In the genomic region with DNA sequence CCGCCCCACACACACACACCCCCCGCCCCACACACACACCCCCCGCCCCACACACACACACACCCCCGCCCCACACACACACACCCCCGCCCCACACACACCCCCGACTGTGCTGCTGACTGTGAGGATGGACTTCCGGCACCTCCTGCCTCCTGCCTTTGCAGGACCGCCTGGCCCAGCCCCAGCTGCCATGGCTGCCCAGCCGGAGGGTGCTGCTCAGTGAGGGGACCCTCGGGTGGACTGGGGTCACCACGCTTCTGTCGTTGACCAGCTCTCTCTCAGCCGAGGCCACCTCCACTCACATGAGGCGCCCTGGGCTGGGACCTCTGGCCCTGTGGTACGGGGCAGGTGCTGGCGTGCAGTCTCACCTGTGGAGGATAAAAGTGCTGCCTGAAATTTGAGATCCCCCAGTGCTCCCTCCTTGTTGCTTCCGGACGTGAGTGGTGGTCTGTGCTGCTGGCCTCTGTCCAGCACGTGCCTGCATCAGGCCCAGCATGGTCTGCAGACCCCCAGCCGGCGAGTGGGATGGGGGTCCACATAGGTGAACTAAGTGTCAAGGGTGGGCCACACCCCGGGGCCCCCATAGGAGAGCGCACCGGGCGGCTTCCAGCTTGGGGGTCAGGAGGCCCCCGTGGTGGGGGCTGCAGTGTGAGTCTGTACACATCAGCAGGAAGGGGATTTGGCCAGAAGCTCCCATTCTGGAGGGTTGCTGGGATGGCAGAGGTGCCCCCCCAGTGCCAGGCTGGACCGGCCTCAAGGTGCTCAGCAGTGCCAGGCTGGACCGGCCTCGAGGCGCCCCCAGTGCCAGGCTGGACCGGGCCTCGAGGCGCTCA, we compare ENCODE assay signal across 14 cellular contexts. TPM values are rescaled to one million over a fixed set of nuclear protein-coding genes. Genes with fewer than 3 reads are reported as not detected.
DNase-seq lines count a peak whose midpoint lies in the region; ATAC-seq, FAIRE-seq and TF ChIP-seq lines count a peak whose summit lies in the region.
"Had no signal": no experiment of that assay in that cellular context is flagged by ENCODE, and none has a peak within 500 bp of the region (broad histone marks: within the 10 kb centered on the region; RNA-seq: fewer than 3 reads in every experiment).

No MANE protein-coding gene starts in this region.

- TF ChIP-seq EP300 in K562 (IDR thresholded peaks at IDR 0.05; ENCODE audit: low read length) = no peak

- H3K36me3 ChIP-seq in GM23338 (ENCODE audit: insufficient read depth) (peaks cover 3% of the 10 kb centered on the region; the same call in 1 of the 2 replicates), K562 (ENCODE audit: control insufficient read depth, insufficient read depth, low read length) (peaks cover 59% of the 10 kb centered on the region; the same call in 2 of the 3 replicates), lung (ENCODE audit: control insufficient read depth in 2 of 2, insufficient read depth in 2 of 2, low read length in 2 of 2) (peaks cover 5 to 40% of the 10 kb centered on the region in 2 donors), small intestine (ENCODE audit: control insufficient read depth in 2 of 2, insufficient read depth in 2 of 2, low read length in 2 of 2) (peaks cover 14% of the 10 kb centered on the region in 2 donors)

- POLR2A ChIA-PET in K562 (lab: Yijun Ruan, JAX) = interaction anchor here (0.6 kb wide), 1 partner anchor 53 kb away, joined by 3 read pairs; no protein-coding TSS in a partner anchor

- H3K4me3 Mint-ChIP-seq in GM23338 = no peak overlapping the region
- H3K4me3 Mint-ChIP-seq: activated CD4-positive, alpha-beta memory T cell treated with anti-CD3 and anti-CD28 coated beads for 36 hours had no signal

- no peak overlapping the region for H3K9ac ChIP-seq in K562 (ENCODE audit: insufficient read depth in 1 of 2, low read depth in 2 of 2, low read length in 2 of 2)

- BruUV-seq in K562 (replicated peaks; lab: Mats Ljungman, UMichigan) = no TSS peak

- 98% methylated on average over 16 of the region's 33 CpGs for WGBS in K562 (ENCODE audit: insufficient coverage, low coverage, missing lambda C conversion rate)
- 77 to 86% methylated on average over 28 to 31 of the region's 33 CpGs for WGBS in lung, 2 donors
- 18 to 60% (median 34%) methylated on average over 25 to 33 of the region's 33 CpGs for WGBS in small intestine, 3 donors

- H3K4me2 ChIP-seq in GM23338 (no peak overlapping the region), K562 (ENCODE audit: insufficient read depth, low read length) (no peak overlapping the region)

- in situ Hi-C loops in K562 (cut with MboI) = no loop called here

- no peak overlapping the region for H3K27ac ChIP-seq in GM23338 (ENCODE audit: low read depth)
- H3K27ac ChIP-seq in K562 (ENCODE audit: extremely low read depth, low read depth, low read length) = no peak overlapping the region
- H3K27ac ChIP-seq in lung (ENCODE audit: low read depth in 1 of 2, low read length in 1 of 2) = peak overlapping the region; percentile 54 to 87
- peak overlapping the region; percentile 91 to 99 for H3K27ac ChIP-seq in small intestine (ENCODE audit: low read depth in 1 of 2, low read length in 1 of 2)
- H3K27ac ChIP-seq: psoas muscle had no signal

- no peaks in the 10 kb centered on the region for H3K9me2 ChIP-seq in GM23338 (ENCODE audit: insufficient read depth)

- H3K27me3 Mint-ChIP-seq in GM23338 (ENCODE audit: insufficient read depth, low read depth, poor library complexity) = peaks cover 2% of the 10 kb centered on the region
- H3K27me3 Mint-ChIP-seq: activated CD4-positive, alpha-beta memory T cell treated with anti-CD3 and anti-CD28 coated beads for 36 hours had no signal

- H3K4me1 ChIP-seq in GM23338 (ENCODE audit: insufficient read depth) (no peaks in the 10 kb centered on the region), K562 (replicated peaks in 1 of 2; ENCODE audit: control insufficient read depth in 2 of 2, insufficient read depth in 2 of 2, low read length in 2 of 2) (peaks cover 10 to 61% of the 10 kb centered on the region in 2 experiments; a peak in 4 of 5 replicates), lung (ENCODE audit: control insufficient read depth in 2 of 2, insufficient read depth in 2 of 2, low read length in 2 of 2) (peaks cover 0 to 29% of the 10 kb centered on the region in 2 donors), small intestine (ENCODE audit: control insufficient read depth in 2 of 2, insufficient read depth in 1 of 2, low read depth in 1 of 2, low read length in 1 of 2) (peaks cover 5 to 6% of the 10 kb centered on the region in 2 donors)

- no peaks in the 10 kb centered on the region for H3F3A ChIP-seq in GM23338 (replicated peaks; ENCODE audit: low read depth)

- no peak for DNase-seq in GM23338 (ENCODE audit: low spot score)
- DNase-seq in K562 (ENCODE audit: extremely low read depth in 1 of 4, low spot score in 3 of 4) = no peak
- no peak for DNase-seq in lung (ENCODE audit: low spot score)
- no peak for DNase-seq in small intestine
- no peak for DNase-seq in activated T-cell treated with anti-CD3 and anti-CD28 coated beads for 4 hours
- DNase-seq in DMS 273 treated with DMSO at 0.1 percent for 48 hours (lab: John Stamatoyannopoulos, UW) = no peak
- no peak for DNase-seq in DMS79 (lab: John Stamatoyannopoulos, UW)
- DNase-seq: activated CD4-positive, alpha-beta memory T cell treated with anti-CD3 and anti-CD28 coated beads for 36 hours; NCI-H2171 treated with DMSO at 0.1 percent for 48 hours; NK-92 treated with Interleukin-12 subunit alpha and Interleukin-12 subunit beta, amount 100 ng/mL, for 24 hours; psoas muscle; stimulated activated CD4-positive, alpha-beta T cell treated with anti-CD3 and anti-CD28 coated beads, Interleukin-2, amount 100 ng/mL, for 24 hours had no signal

- no peak for TF ChIP-seq RAD21 in K562 (CRISPR knock-in tag; conservative IDR thresholded peaks at IDR 0.05 in 1 of 2, IDR thresholded peaks at IDR 0.05 in 1 of 2)

- TF ChIP-seq CTCF in GM23338 (conservative IDR thresholded peaks at IDR 0.05; ENCODE audit: low read depth in 2 of 2) (no peak), K562 (IDR thresholded peaks at IDR 0.05 in 2 of 3, conservative IDR thresholded peaks at IDR 0.05 in 1 of 3; ENCODE audit: insufficient read depth in 2 of 3, low read depth in 1 of 3, low read length in 3 of 3) (no peak), lung (IDR thresholded peaks at IDR 0.05; ENCODE audit: control extremely low read depth, extremely low read depth) (no peak)

- no peaks in the 10 kb centered on the region for H3K9me3 Mint-ChIP-seq in GM23338
- H3K9me3 Mint-ChIP-seq: activated CD4-positive, alpha-beta memory T cell treated with anti-CD3 and anti-CD28 coated beads for 36 hours had no signal

- H3K9me3 ChIP-seq in K562 (replicated peaks; ENCODE audit: control insufficient read depth, insufficient read depth, low read depth, low read length) = no peaks in the 10 kb centered on the region
- no peaks in the 10 kb centered on the region for H3K9me3 ChIP-seq in lung (ENCODE audit: control insufficient read depth in 2 of 2, insufficient read depth in 1 of 2, low read length in 1 of 2)
- no peaks in the 10 kb centered on the region for H3K9me3 ChIP-seq in small intestine (ENCODE audit: control insufficient read depth, low read depth)
- H3K9me3 ChIP-seq: psoas muscle had no signal

- intact Hi-C loops in K562 (cut with micrococcal nuclease) = no loop called here

- peaks cover 17% of the 10 kb centered on the region for H3K36me3 Mint-ChIP-seq in GM23338 (ENCODE audit: low read depth)

- peaks cover 4% of the 10 kb centered on the region for H3K9me1 ChIP-seq in K562 (ENCODE audit: control insufficient read depth, insufficient read depth, low read length)

- H3K27me3 ChIP-seq in GM23338 (ENCODE audit: insufficient read depth) (no peaks in the 10 kb centered on the region), K562 (ENCODE audit: control insufficient read depth in 2 of 2, insufficient read depth in 2 of 2, low read length in 2 of 2) (no peaks in the 10 kb centered on the region), lung (ENCODE audit: control insufficient read depth, insufficient read depth) (no peaks in the 10 kb centered on the region), small intestine (ENCODE audit: control insufficient read depth in 2 of 2, insufficient read depth in 2 of 2, low read length in 2 of 2) (no peaks in the 10 kb centered on the region)

- TF ChIP-seq POLR2A in K562 (conservative IDR thresholded peaks at IDR 0.05) = no peak

- peaks cover 18% of the 10 kb centered on the region for H3K4me1 Mint-ChIP-seq in GM23338

- FAIRE-seq in K562 (lab: Jason Lieb, UNC) (no peak), small intestine (lab: Jason Lieb, UNC) (no peak)
- FAIRE-seq: astrocyte had no signal

- CTCF ChIA-PET in K562 (lab: Yijun Ruan, JAX; ENCODE audit: low intra/inter-chr PET ratio) = no interaction called here

- H2AFZ ChIP-seq in GM23338 (no peak overlapping the region), K562 (ENCODE audit: low read depth, low read length) (no peak overlapping the region)

- peak overlapping the region; percentile 77; the same call in 1 of the 2 replicates for H3K27ac Mint-ChIP-seq in GM23338
- H3K27ac Mint-ChIP-seq: activated CD4-positive, alpha-beta memory T cell treated with anti-CD3 and anti-CD28 coated beads for 36 hours had no signal

- H3K4me3 ChIP-seq in GM23338 (no peak overlapping the region), K562 (no peak overlapping the region), lung (no peak overlapping the region), small intestine (ENCODE audit: low read depth in 1 of 2, low read length in 2 of 2) (no peak overlapping the region)
- H3K4me3 ChIP-seq: psoas muscle had no signal

- ATAC-seq in GM23338 = no peak
- ATAC-seq in K562 = no peak
- no peak for ATAC-seq in lung (ENCODE audit: insufficient read depth, low FRiP score)
- no peak for ATAC-seq in HG03196 (IDR thresholded peaks at IDR 0.05; ENCODE audit: unreplicated experiment)

- H3K79me2 ChIP-seq in GM23338 (replicated peaks; ENCODE audit: insufficient read depth) (peaks cover 23% of the 10 kb centered on the region), K562 (ENCODE audit: control insufficient read depth, insufficient read depth, low read length) (peaks cover 22% of the 10 kb centered on the region)

- H4K20me1 ChIP-seq in GM23338 (replicated peaks; ENCODE audit: insufficient read depth) (0 out of 2 replicates have a peak, but pooled peaks cover 3% of the 10 kb centered on the region), K562 (replicated peaks; ENCODE audit: control insufficient read depth, insufficient read depth, low read length) (peaks cover 19% of the 10 kb centered on the region)

RNA-seq across cellular contexts. Expression of a gene that starts 11.2 kb away (rescaled TPM):
- total RNA-seq in GM23338 (2014; rRNA removed; shearing (Covaris generic)) = 17.4 and 20.2 TPM in 2 replicates
- polyA plus RNA-seq in GM23338 (2016; fragmentation: Nextera tagmentation; extraction: Ambion mirVana) (12.2 and 16.1 TPM in 2 replicates), K562 (2011; rRNA removed) (2.9 and 6.2 TPM in 2 replicates), K562 (2014; fragmentation: Illumina TruSeq; extraction: Trizol) (1.7 and 10.2 TPM in 2 replicates), K562 (2014; fragmentation: Nextera tagmentation; extraction: Ambion mirVana) (under 1 TPM; 0.17 to 0.18 TPM), K562 (2014; rRNA removed) (19.5 and 23.5 TPM in 2 replicates), lung (100 to 1,000 TPM in 1 of 2 donors, 10 to 100 TPM in 1; 48.2 to 181 TPM), small intestine (100 to 1,000 TPM in 2 of 3 donors, 10 to 100 TPM in 1; 64.4 to 118 (median 112) TPM)
- total RNA-seq in K562 (2011; cell fraction: chromatin; rRNA removed; ENCODE audit: low replicate concordance) = 12.2 and 22.8 TPM in 2 replicates
- 23.4 and 25.7 TPM in 2 replicates for total RNA-seq in K562 (2011; cell fraction: nucleolus; rRNA removed)
- 12.5 and 12.8 TPM in 2 replicates for total RNA-seq in K562 (2011; cell fraction: nucleoplasm; rRNA removed)
- total RNA-seq in K562 (2014; rRNA removed) (28.2 and 34.9 TPM in 2 replicates), K562 (2014; rRNA removed; fragmentation: Illumina TruSeq; extraction: Trizol) (2.2 and 2.3 TPM in 2 replicates), K562 (2015; rRNA removed; fragmentation: Illumina TruSeq; extraction: Trizol) (10.7 and 14.2 TPM in 2 replicates), K562 (2021) (25.7 and 31.8 TPM in 2 replicates), lung (10 to 100 TPM; 48.9 to 81.1 TPM)
- polyA plus RNA-seq in K562 (2011; cell fraction: cytosol; rRNA removed) = 14.1 and 23.9 TPM in 2 replicates
- 8.7 and 14.9 TPM in 2 replicates for polyA plus RNA-seq in K562 (2011; cell fraction: nucleus; rRNA removed)
- polyA plus RNA-seq in K562 (2012) = 24.6 and 38.9 TPM in 2 replicates
- 1.9 and 2.0 TPM in 2 replicates for polyA minus RNA-seq in K562 (2011; rRNA and poly(A)+ RNA removed)
- polyA minus RNA-seq in K562 (2011; cell fraction: cytosol; rRNA and poly(A)+ RNA removed) = 19.5 and 23.5 TPM in 2 replicates
- polyA minus RNA-seq in K562 (2011; cell fraction: nucleus; rRNA and poly(A)+ RNA removed) = 6.1 and 6.4 TPM in 2 replicates

Comparison
In these comparisons a context has a peak if more than half of its experiments do, and no peak if none do; other contexts are left out.
1. H3K27ac ChIP-seq: peak in lung (2 of 2) and small intestine (2 of 2); none in GM23338 (single experiment) and K562 (single experiment).